In the genomic region with DNA sequence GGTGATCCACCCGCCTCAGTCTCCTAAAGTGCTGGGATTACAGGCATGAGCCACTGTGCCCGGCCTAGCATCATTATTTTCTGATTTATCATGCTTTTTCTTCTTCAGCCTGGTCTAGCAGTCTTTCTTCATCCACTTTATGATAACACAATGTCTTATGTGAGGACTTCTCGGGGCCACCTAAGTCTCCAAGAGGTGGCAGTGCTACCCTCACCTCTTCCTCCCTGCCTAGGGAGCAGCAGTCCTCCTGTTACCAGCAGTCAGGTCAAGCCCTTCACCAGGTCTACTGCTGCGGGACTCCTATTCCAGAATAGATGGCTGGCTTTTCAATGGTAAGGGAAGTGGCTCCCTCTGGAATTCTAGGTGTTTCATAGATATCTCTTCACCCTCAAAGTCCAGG, we compare ENCODE assay signal across 1 cellular context.
TF ChIP-seq lines count a peak whose summit lies in the region.

No MANE protein-coding gene starts in this region.

TF ChIP-seq in WTC11, 78 proteins besides CTCF, POLR2A, EP300 and RAD21 (continued from another document):
- TF ChIP-seq, protein P1, sequence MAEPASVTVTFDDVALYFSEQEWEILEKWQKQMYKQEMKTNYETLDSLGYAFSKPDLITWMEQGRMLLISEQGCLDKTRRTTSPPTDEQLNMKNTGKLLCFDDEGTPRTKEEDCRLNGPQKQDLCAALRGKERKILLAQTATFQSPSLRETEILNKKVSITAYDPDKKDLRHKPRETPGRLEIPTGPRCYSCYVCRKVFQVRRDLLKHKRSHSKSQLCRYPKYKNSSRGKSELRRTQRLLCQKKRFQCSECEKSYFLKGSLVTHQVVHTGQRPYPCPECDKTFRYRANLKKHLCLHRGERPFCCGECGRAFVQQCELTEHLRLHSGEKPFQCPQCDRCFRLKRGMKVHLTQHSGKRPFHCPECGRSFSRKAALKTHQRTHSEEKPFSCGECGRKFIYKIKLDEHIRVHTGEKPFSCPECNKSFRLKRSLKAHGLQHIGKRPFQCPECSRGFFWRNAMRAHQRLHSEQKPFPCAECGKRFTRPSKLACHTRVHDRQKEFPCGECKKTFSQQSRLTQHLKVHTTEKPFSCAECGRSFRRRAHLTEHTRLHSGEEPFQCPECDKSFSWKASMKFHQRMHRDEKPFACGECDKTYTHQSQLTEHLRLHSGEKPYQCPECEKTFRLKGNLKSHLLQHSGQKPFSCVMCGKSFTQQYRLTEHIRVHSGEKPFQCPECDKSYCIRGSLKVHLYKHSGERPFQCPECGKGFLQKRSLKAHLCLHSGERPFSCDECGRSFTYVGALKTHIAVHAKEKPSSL (CRISPR knock-in tag; conservative IDR thresholded peaks at IDR 0.05) = no peak
